In the genomic region with DNA sequence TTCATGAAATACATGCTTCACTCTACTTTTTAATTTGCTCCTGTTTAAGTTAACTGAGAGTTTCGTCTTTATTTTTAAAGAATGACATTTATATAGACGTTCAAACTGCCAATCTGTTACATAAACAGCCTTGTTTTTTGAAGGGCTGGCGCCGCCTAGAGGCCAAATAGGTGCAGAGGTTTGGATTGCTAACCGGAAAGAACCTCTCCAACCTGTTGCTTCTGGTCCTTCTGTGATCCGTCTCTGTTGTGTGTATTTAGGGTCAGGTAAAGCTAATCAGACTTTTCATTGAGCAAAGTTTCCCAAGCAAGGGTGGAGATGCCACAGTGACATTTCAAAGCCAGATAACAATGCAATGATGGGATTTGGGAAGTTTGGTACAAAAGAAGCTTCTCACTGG, we compare ENCODE assay signal across 8 cellular contexts. TPM values are rescaled to one million over a fixed set of nuclear protein-coding genes. Genes with fewer than 3 reads are reported as not detected.
DNase-seq lines count a peak whose midpoint lies in the region; ATAC-seq and TF ChIP-seq lines count a peak whose summit lies in the region.

No MANE protein-coding gene starts in this region.

- H3K9me2 ChIP-seq in GM23248 (ENCODE audit: insufficient read depth), result no peaks in the 10 kb centered on the region

- intact Hi-C loops in posterior cingulate gyrus (cut with DNase I), result no loop called here

- H3K27me3 ChIP-seq in GM23248 (replicated peaks; ENCODE audit: insufficient read depth), result no peaks in the 10 kb centered on the region
- no peaks in the 10 kb centered on the region for H3K27me3 ChIP-seq in SJCRH30
- no peaks in the 10 kb centered on the region for H3K27me3 ChIP-seq in upper lobe of left lung

- no peak overlapping the region for H3K9ac ChIP-seq in GM23248

- TF ChIP-seq EP300 in upper lobe of left lung (IDR thresholded peaks at IDR 0.05), result no peak

- no peaks in the 10 kb centered on the region for H4K20me1 ChIP-seq in GM23248 (ENCODE audit: insufficient read depth)

- DNase-seq in EL (peak; percentile 88), GM23248 (peak; percentile 89), M059J (ENCODE audit: low read depth) (peak; percentile 90), SJCRH30 (peak; percentile 45 to 79), globus pallidus (ENCODE audit: low spot score) (peak; percentile 74), posterior cingulate gyrus (peak; percentile 35 to 95 (median 72)), upper lobe of left lung (peak in 1 of 2 donors; percentile 85)
- DNase-seq in activated naive CD4-positive, alpha-beta T cell treated with Interleukin-2 at 50 U/mL for 16 hours, result peak; percentile 81

- H3K4me1 ChIP-seq in GM23248 (ENCODE audit: insufficient read depth) (no peaks in the 10 kb centered on the region), SJCRH30 (no peaks in the 10 kb centered on the region), upper lobe of left lung (peaks cover 0 to 5% (median 2%) of the 10 kb centered on the region in 4 donors)

- WGBS in GM23248 (ENCODE audit: low coverage in 1 of 2, low lambda C conversion rate in 2 of 2, missing lambda C conversion rate in 2 of 2), 2 experiments, result 1 to 3% methylated on average over 6 of the region's 6 CpGs
- WGBS in upper lobe of left lung, 2 donors, result 1 to 3% methylated on average over 6 of the region's 6 CpGs

- peak overlapping the region; percentile 56 for H3K4me2 ChIP-seq in GM23248 (ENCODE audit: unreplicated experiment)

- peak; percentile 74 to 85 for ATAC-seq in upper lobe of left lung (ENCODE audit: low FRiP score in 2 of 2)

- TF ChIP-seq POLR2A in upper lobe of left lung (IDR thresholded peaks at IDR 0.05), result no peak

- H3K79me2 ChIP-seq in GM23248 (ENCODE audit: insufficient read depth), result no peaks in the 10 kb centered on the region

- in situ Hi-C loops in GM23248 (cut with MboI), result loop anchor here (25.0 kb wide), 1 partner anchor 98 kb away; no protein-coding TSS in a partner anchor

- H3F3A ChIP-seq in GM23248 (ENCODE audit: insufficient read depth), result no peaks in the 10 kb centered on the region

- no peak overlapping the region for H2AFZ ChIP-seq in GM23248

- H3K27ac ChIP-seq in GM23248 (no peak overlapping the region), SJCRH30 (no peak overlapping the region), upper lobe of left lung (no peak overlapping the region)

- H3K36me3 ChIP-seq in GM23248 (ENCODE audit: low read depth), result no peaks in the 10 kb centered on the region
- H3K36me3 ChIP-seq in SJCRH30, result no peaks in the 10 kb centered on the region
- H3K36me3 ChIP-seq in upper lobe of left lung, result no peaks in the 10 kb centered on the region

- H3K4me3 ChIP-seq in GM23248 (no peak overlapping the region), SJCRH30 (no peak overlapping the region), upper lobe of left lung (no peak overlapping the region)

- TF ChIP-seq CTCF in upper lobe of left lung (IDR thresholded peaks at IDR 0.05), result peak; percentile 56 to 89 (median 86)

- H3K9me3 ChIP-seq in GM23248 (ENCODE audit: low read depth), result no peaks in the 10 kb centered on the region
- H3K9me3 ChIP-seq in SJCRH30 (replicated peaks), result no peaks in the 10 kb centered on the region
- no peaks in the 10 kb centered on the region for H3K9me3 ChIP-seq in upper lobe of left lung

RNA-seq across cellular contexts. Expression of gene GLIS3, which starts 39.5 kb away (rescaled TPM):
- 19.6 and 23.3 TPM in 2 replicates for total RNA-seq in GM23248 (2014; rRNA removed; shearing (Covaris generic))
- 4.9 and 6.2 TPM in 2 replicates for polyA plus RNA-seq in GM23248 (2016; fragmentation: Nextera tagmentation; extraction: Ambion mirVana)
- 13.8 and 27.9 TPM in 2 replicates for total RNA-seq in M059J (2014; rRNA removed; shearing (Covaris generic))
- total RNA-seq in SJCRH30 (2014; rRNA removed; shearing (Covaris generic)), result 6.7 and 7.1 TPM in 2 replicates
- 10 to 100 TPM; 17.5 to 67.1 (median 31.2) TPM for total RNA-seq in upper lobe of left lung
